ENCODE assay signal across 31 cellular contexts in the genomic region with DNA sequence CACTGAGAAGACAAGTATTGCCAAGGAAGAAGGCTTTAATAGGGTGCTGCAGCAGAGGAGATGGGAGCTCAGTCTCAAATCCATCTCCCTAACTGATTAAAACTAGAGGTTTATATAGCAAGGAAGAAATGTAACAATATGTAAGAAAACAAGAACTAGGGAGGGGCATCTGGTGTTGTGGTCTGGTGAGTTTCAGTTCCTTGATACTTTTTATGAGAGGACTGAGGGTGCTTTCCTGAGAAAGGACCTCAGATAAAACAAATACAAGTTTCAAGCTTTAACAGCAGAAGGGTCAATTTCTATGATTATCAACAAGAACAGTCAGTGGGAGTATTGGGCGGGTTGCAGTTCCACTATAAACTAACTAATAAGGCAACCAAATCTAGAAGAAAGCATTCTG.
"Had no signal": no experiment of that assay in that cellular context is flagged by ENCODE, and none has a peak within 500 bp of the region (broad histone marks: within the 10 kb centered on the region; RNA-seq: fewer than 3 reads in every experiment).

No MANE protein-coding gene starts in this region.

- H3K27me3 ChIP-seq: adrenal gland, ascending aorta, cardiac muscle cell had no signal

- ATAC-seq: activated CD4-positive, alpha-beta T cell treated with anti-CD3 and anti-CD28 coated beads for 36 hours; activated CD4-positive, CD25-positive, alpha-beta regulatory T cell treated with anti-CD3 and anti-CD28 coated beads, Interleukin-2, amount 50 U/mL, for 24 hours; activated CD8-positive, alpha-beta memory T cell treated with anti-CD3 and anti-CD28 coated beads, Interleukin-2, amount 10 ng/mL, durations not matched to agents 7 days and 5 days; activated CD8-positive, alpha-beta T cell treated with anti-CD3 and anti-CD28 coated beads, Interleukin-2, amount 10 ng/mL, durations not matched to agents 7 days and 5 days; activated naive CD4-positive, alpha-beta T cell treated with anti-CD3 and anti-CD28 coated beads, Interleukin-2, amount 50 U/mL, for 72 hours; WTC11 had no signal

- DNase-seq: activated CD4-positive, alpha-beta memory T cell treated with anti-CD3 and anti-CD28 coated beads, Interleukin-2, amount 10 ng/mL, durations not matched to agents 7 days and 5 days; activated CD4-positive, alpha-beta T cell treated with anti-CD3 and anti-CD28 coated beads for 1 hour; activated CD4-positive, alpha-beta T cell treated with anti-CD3 and anti-CD28 coated beads for 36 hours; activated CD4-positive, alpha-beta T cell treated with anti-CD3 and anti-CD28 coated beads for 48 hours; activated CD4-positive, alpha-beta T cell treated with anti-CD3 and anti-CD28 coated beads, Interleukin-2, amount 10 ng/mL, durations not matched to agents 7 days and 5 days; activated CD4-positive, alpha-beta T cell treated with anti-CD3 and anti-CD28 coated beads, Interleukin-2, amount 50 U/mL, for 48 hours; activated CD4-positive, CD25-positive, alpha-beta regulatory T cell; activated CD8-positive, alpha-beta memory T cell treated with anti-CD3 and anti-CD28 coated beads for 24 hours; activated CD8-positive, alpha-beta memory T cell treated with anti-CD3 and anti-CD28 coated beads, Interleukin-2, amount 10 ng/mL, durations not matched to agents 7 days and 5 days; activated CD8-positive, alpha-beta memory T cell treated with anti-CD3 and anti-CD28 coated beads, Interleukin-2, amount 50 U/mL, for 48 hours; activated CD8-positive, alpha-beta T cell treated with anti-CD3 and anti-CD28 coated beads, Interleukin-2, amount 10 ng/mL, durations not matched to agents 7 days and 5 days; activated effector memory CD4-positive, alpha-beta T cell treated with Interleukin-2 at 50 U/mL for 16 hours; activated gamma-delta T cell treated with Interleukin-2 at 50 U/mL for 16 hours; activated naive CD4-positive, alpha-beta T cell; activated naive CD4-positive, alpha-beta T cell treated with anti-CD3 and anti-CD28 coated beads for 36 hours; activated naive CD4-positive, alpha-beta T cell treated with anti-CD3 and anti-CD28 coated beads, Interleukin-2, amount 50 U/mL, for 16 hours; activated naive CD8-positive, alpha-beta T cell treated with anti-CD3 and anti-CD28 coated beads for 36 hours; activated T-cell treated with anti-CD3 and anti-CD28 coated beads, Interleukin-2, amount 50 U/mL, for 24 hours; activated T-cell treated with anti-CD3 and anti-CD28 coated beads, Interleukin-2, amount 50 U/mL, for 48 hours; adrenal gland; amniotic stem cell; caudate nucleus; cerebellar nuclear complex; T-helper 2 cell; T-helper 9 cell; WERI-Rb-1 had no signal

- H3K4me3 ChIP-seq: adrenal gland, ascending aorta, cardiac muscle cell had no signal

- H3K36me3 ChIP-seq: adrenal gland, ascending aorta, cardiac muscle cell, WERI-Rb-1 had no signal

- H3K27ac ChIP-seq: adrenal gland, ascending aorta, cardiac muscle cell, WERI-Rb-1 had no signal

- H3K4me1 ChIP-seq: adrenal gland, ascending aorta had no signal

- H3K9me3 ChIP-seq: adrenal gland, ascending aorta had no signal
